Comparison of ENCODE assay signal across 1 cellular context in genomic region chr4:112270643-112271484, GRCh38.
A peak's percentile ranks its signal among the peaks of the same experiment; 100 is the strongest.
TF ChIP-seq lines count a peak whose summit lies in the region.

No MANE protein-coding gene starts in this region.

TF ChIP-seq in K562, 482 proteins besides CTCF, POLR2A, EP300 and RAD21 (continued from another document):
- TF ChIP-seq PKNOX1 (IDR thresholded peaks at IDR 0.05) = peak; percentile 6; the same call in 1 of the 2 replicates
- no peak for TF ChIP-seq ZNF584 (CRISPR knock-in tag; IDR thresholded peaks at IDR 0.05; ENCODE audit: low read depth)
- TF ChIP-seq ZNF75A (CRISPR knock-in tag; IDR thresholded peaks at IDR 0.05) = no peak
- TF ChIP-seq RBM14 (IDR thresholded peaks at IDR 0.05; ENCODE audit: borderline replicate concordance, insufficient read depth, low read depth, low read length) = no peak
- no peak for TF ChIP-seq CHAMP1 (IDR thresholded peaks at IDR 0.05)
- TF ChIP-seq HNRNPL (IDR thresholded peaks at IDR 0.05; ENCODE audit: low read depth, low read length) = no peak
- TF ChIP-seq TRIM24 (IDR thresholded peaks at IDR 0.05) = peak; percentile 10 to 25; a peak in 2 of 4 replicates
- no peak for TF ChIP-seq HSF4 (CRISPR knock-in tag; IDR thresholded peaks at IDR 0.05; ENCODE audit: borderline replicate concordance)
- TF ChIP-seq SAFB (IDR thresholded peaks at IDR 0.05; ENCODE audit: borderline replicate concordance, low read depth, low read length) = no peak
- no peak for TF ChIP-seq PBX2 (CRISPR knock-in tag; IDR thresholded peaks at IDR 0.05; ENCODE audit: low read depth)
- TF ChIP-seq PBX2 (tag; conservative IDR thresholded peaks at IDR 0.05; ENCODE audit: low read depth) = peak; percentile 32; the same call in 1 of the 2 replicates
- peak; percentile 72 for TF ChIP-seq ATF3 (IDR thresholded peaks at IDR 0.05)
- no peak for TF ChIP-seq ATF3 (CRISPR knock-in tag; conservative IDR thresholded peaks at IDR 0.05)
- TF ChIP-seq RUNX1 (IDR thresholded peaks at IDR 0.05; ENCODE audit: low read depth) = no peak
- no peak for TF ChIP-seq NCOA4 (IDR thresholded peaks at IDR 0.05; ENCODE audit: partially characterized antibody)
- no peak for TF ChIP-seq ZBTB9 (CRISPR knock-in tag; IDR thresholded peaks at IDR 0.05)
- TF ChIP-seq ZFP36 (IDR thresholded peaks at IDR 0.05; ENCODE audit: low read depth, low read length, partially characterized antibody) = no peak
- TF ChIP-seq HOXB6 (CRISPR knock-in tag; IDR thresholded peaks at IDR 0.05; ENCODE audit: borderline replicate concordance) = no peak
- no peak for TF ChIP-seq SRSF7 (optimal IDR thresholded peaks at IDR 0.05; ENCODE audit: low read depth, low read length)
- TF ChIP-seq MED1 (CRISPR knock-in tag; IDR thresholded peaks at IDR 0.05; ENCODE audit: borderline replicate concordance) = no peak
- no peak for TF ChIP-seq RBM22 (IDR thresholded peaks at IDR 0.05; ENCODE audit: low read depth, low read length, poor library complexity, severe bottlenecking)
- no peak for TF ChIP-seq ZNF121 (CRISPR knock-in tag; conservative IDR thresholded peaks at IDR 0.05)
- no peak for TF ChIP-seq ZKSCAN8 (CRISPR knock-in tag; IDR thresholded peaks at IDR 0.05)
- no peak for TF ChIP-seq ZKSCAN3 (CRISPR knock-in tag; IDR thresholded peaks at IDR 0.05)
- TF ChIP-seq CEBPG (CRISPR knock-in tag; IDR thresholded peaks at IDR 0.05) = no peak
- TF ChIP-seq CEBPG (tag; conservative IDR thresholded peaks at IDR 0.05 in 1 of 2, IDR thresholded peaks at IDR 0.05 in 1 of 2) = peak in 1 of 2 experiments; percentile 88; a peak in 2 of 4 replicates
- no peak for TF ChIP-seq MTA3 (IDR thresholded peaks at IDR 0.05; ENCODE audit: borderline replicate concordance)
- TF ChIP-seq SP1 (CRISPR knock-in tag; IDR thresholded peaks at IDR 0.05) = no peak
- no peak for TF ChIP-seq FOXJ3 (CRISPR knock-in tag; IDR thresholded peaks at IDR 0.05)
- TF ChIP-seq ARID3B (CRISPR knock-in tag; IDR thresholded peaks at IDR 0.05; ENCODE audit: borderline replicate concordance) = no peak
- no peak for TF ChIP-seq MCM5 (IDR thresholded peaks at IDR 0.05; ENCODE audit: low read depth)
- TF ChIP-seq DNMT1 (IDR thresholded peaks at IDR 0.05) = no peak
- no peak for TF ChIP-seq RFX1 (IDR thresholded peaks at IDR 0.05)
- TF ChIP-seq GTF2B (IDR thresholded peaks at IDR 0.05; ENCODE audit: extremely low read depth, insufficient read length) = no peak
- peak; percentile 36 for TF ChIP-seq MEIS2 (IDR thresholded peaks at IDR 0.05; ENCODE audit: partially characterized antibody)
- no peak for TF ChIP-seq GATAD2A (IDR thresholded peaks at IDR 0.05)
